In the genomic region with DNA sequence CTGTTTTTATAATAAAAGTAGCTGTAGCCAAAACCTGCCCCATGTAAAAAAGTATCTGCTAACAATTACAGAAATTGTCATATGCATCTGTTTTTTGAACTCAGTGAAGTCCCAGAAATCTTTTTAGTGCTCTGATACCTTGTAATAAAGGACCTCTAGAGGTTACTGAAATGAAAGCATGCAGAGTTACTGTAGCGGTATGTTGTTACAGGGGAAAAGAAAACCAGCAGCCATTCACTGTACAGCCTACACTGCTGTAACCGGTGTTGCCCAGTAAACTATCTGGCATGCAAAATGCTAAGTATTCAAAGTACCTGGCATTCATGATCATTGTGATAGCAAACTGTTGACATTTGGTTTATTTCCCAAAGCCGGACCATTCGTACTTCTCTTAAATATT, we compare ENCODE assay signal across 19 cellular contexts. TPM values are rescaled to one million over a fixed set of nuclear protein-coding genes. Genes with fewer than 3 reads are reported as not detected.
"Had no signal": no experiment of that assay in that cellular context is flagged by ENCODE, and none has a peak within 500 bp of the region (broad histone marks: within the 10 kb centered on the region; RNA-seq: fewer than 3 reads in every experiment).

No MANE protein-coding gene starts in this region.

RNA-seq across cellular contexts. Expression of gene OR4F6, which starts 12.6 kb away (rescaled TPM):
- total RNA-seq: natural killer cell treated with Interleukin-12 subunit alpha and Interleukin-12 subunit beta and Interleukin-15 and Interleukin-18, amount 100 ng/mL, for 72 hours; neural crest cell; omental fat pad; osteocyte; pancreas; posterior vena cava; prostate gland; pulmonary artery endothelial cell; right atrium auricular region; sciatic nerve; smooth muscle cell; spleen; suprapubic skin; testis; transverse colon; upper lobe of right lung; urinary bladder; uterus had no signal
- polyA plus RNA-seq: pancreas, smooth muscle cell, spleen, thymus, urinary bladder had no signal

RNA-seq across cellular contexts. Expression of gene OR4F15, which starts 21.3 kb away (rescaled TPM):
- total RNA-seq: natural killer cell treated with Interleukin-12 subunit alpha and Interleukin-12 subunit beta and Interleukin-15 and Interleukin-18, amount 100 ng/mL, for 72 hours; neural crest cell; omental fat pad; osteocyte; pancreas; posterior vena cava; prostate gland; pulmonary artery endothelial cell; right atrium auricular region; sciatic nerve; smooth muscle cell; spleen; testis; transverse colon; upper lobe of right lung; urinary bladder; uterus had no signal
- polyA plus RNA-seq: pancreas, smooth muscle cell, spleen, urinary bladder had no signal
